33 cellular contexts compared by ENCODE assay signal in genomic region chr19:6453951-6454565, GRCh38. TPM values are rescaled to one million over a fixed set of nuclear protein-coding genes. Genes with fewer than 3 reads are reported as not detected.
"Had no signal": no experiment of that assay in that cellular context is flagged by ENCODE, and none has a peak within 500 bp of the region (broad histone marks: within the 10 kb centered on the region; RNA-seq: fewer than 3 reads in every experiment).

No MANE protein-coding gene starts in this region.

- H3K27me3 ChIP-seq: ascending aorta, breast epithelium, cardiac muscle cell, colonic mucosa, esophagus squamous epithelium, gastroesophageal sphincter had no signal

- DNase-seq: activated CD4-positive, alpha-beta memory T cell treated with anti-CD3 and anti-CD28 coated beads for 36 hours; activated CD4-positive, alpha-beta T cell treated with anti-CD3 and anti-CD28 coated beads for 36 hours; activated CD4-positive, alpha-beta T cell treated with anti-CD3 and anti-CD28 coated beads, Interleukin-2, amount 10 ng/mL, durations not matched to agents 24 days and 14 days; activated CD4-positive, CD25-positive, alpha-beta regulatory T cell; activated CD4-positive, CD25-positive, alpha-beta regulatory T cell treated with anti-CD3 and anti-CD28 coated beads, Interleukin-2, amount 50 U/mL, for 72 hours; activated CD8-positive, alpha-beta memory T cell treated with anti-CD3 and anti-CD28 coated beads, Interleukin-2, amount 10 ng/mL, durations not matched to agents 7 days and 5 days; activated CD8-positive, alpha-beta memory T cell treated with anti-CD3 and anti-CD28 coated beads, Interleukin-2, amount 50 U/mL, for 4 hours; activated CD8-positive, alpha-beta T cell treated with anti-CD3 and anti-CD28 coated beads, Interleukin-2, amount 10 ng/mL, durations not matched to agents 7 days and 5 days; activated effector memory CD4-positive, alpha-beta T cell treated with anti-CD3 and anti-CD28 coated beads, Interleukin-2, amount 50 U/mL, for 16 hours; activated naive CD4-positive, alpha-beta T cell treated with anti-CD3 and anti-CD28 coated beads for 36 hours; activated naive CD8-positive, alpha-beta T cell treated with anti-CD3 and anti-CD28 coated beads, Interleukin-2, amount 10 ng/mL, durations not matched to agents 7 days and 5 days; activated T-cell treated with anti-CD3 and anti-CD28 coated beads, Interleukin-2, amount 50 U/mL, for 1 hour; activated T-cell treated with anti-CD3 and anti-CD28 coated beads, Interleukin-2, amount 50 U/mL, for 48 hours; central memory CD4-positive, alpha-beta T cell; cerebellar nuclear complex; colonic mucosa; effector CD8-positive, alpha-beta T cell; esophagus squamous epithelium; foreskin melanocyte; T-helper 2 cell had no signal

- ATAC-seq: activated CD4-positive, alpha-beta T cell treated with anti-CD3 and anti-CD28 coated beads for 36 hours; activated CD8-positive, alpha-beta memory T cell treated with anti-CD3 and anti-CD28 coated beads, Interleukin-2, amount 10 ng/mL, durations not matched to agents 7 days and 5 days; activated CD8-positive, alpha-beta T cell treated with anti-CD3 and anti-CD28 coated beads, Interleukin-2, amount 10 ng/mL, durations not matched to agents 7 days and 5 days; activated naive CD4-positive, alpha-beta T cell treated with anti-CD3 and anti-CD28 coated beads, Interleukin-2, amount 50 U/mL, for 72 hours; gastroesophageal sphincter had no signal

- FAIRE-seq: endometrium, endothelial cell of umbilical vein had no signal

- H3K4me1 ChIP-seq: ascending aorta, colonic mucosa had no signal

- H3K4me3 ChIP-seq: ascending aorta, breast epithelium, cardiac muscle cell, colonic mucosa, esophagus squamous epithelium, gastroesophageal sphincter had no signal

- H3K9me3 ChIP-seq: colonic mucosa had no signal

- H3K27ac ChIP-seq: ascending aorta, breast epithelium, cardiac muscle cell, colonic mucosa, epithelial cell of prostate, esophagus squamous epithelium, gastroesophageal sphincter had no signal

RNA-seq across cellular contexts. Expression of gene CRB3, which starts 10.0 kb away (rescaled TPM):
- total RNA-seq: ascending aorta; dermis microvascular lymphatic vessel endothelial cell; endothelial cell of umbilical vein; glomerular endothelial cell; T-helper 1 cell treated with Interleukin-12 subunit alpha and Interleukin-12 subunit beta and Interleukin-4 antibody, amounts not matched to agents 30 ng/mL and 1 ng/mL, for 36 hours had no signal
- polyA plus RNA-seq: endothelial cell of umbilical vein, fibroblast of lung had no signal

RNA-seq across cellular contexts. Expression of gene SLC25A41, which starts 20.5 kb away (rescaled TPM):
- total RNA-seq: activated CD4-positive, alpha-beta memory T cell treated with anti-CD3 and anti-CD28 coated beads for 36 hours; activated naive CD4-positive, alpha-beta T cell treated with anti-CD3 and anti-CD28 coated beads for 36 hours; ascending aorta; endothelial cell of umbilical vein; fibroblast of villous mesenchyme had no signal
- polyA plus RNA-seq: fibroblast of lung had no signal

RNA-seq across cellular contexts. Expression of gene DENND1C, which starts 27.5 kb away (rescaled TPM):
- total RNA-seq: dermis microvascular lymphatic vessel endothelial cell, endothelial cell of umbilical vein, fibroblast of lung, fibroblast of villous mesenchyme, glomerular endothelial cell had no signal
- polyA plus RNA-seq: endothelial cell of umbilical vein, fibroblast of lung had no signal
